9 cellular contexts compared by ENCODE assay signal in the genomic region with DNA sequence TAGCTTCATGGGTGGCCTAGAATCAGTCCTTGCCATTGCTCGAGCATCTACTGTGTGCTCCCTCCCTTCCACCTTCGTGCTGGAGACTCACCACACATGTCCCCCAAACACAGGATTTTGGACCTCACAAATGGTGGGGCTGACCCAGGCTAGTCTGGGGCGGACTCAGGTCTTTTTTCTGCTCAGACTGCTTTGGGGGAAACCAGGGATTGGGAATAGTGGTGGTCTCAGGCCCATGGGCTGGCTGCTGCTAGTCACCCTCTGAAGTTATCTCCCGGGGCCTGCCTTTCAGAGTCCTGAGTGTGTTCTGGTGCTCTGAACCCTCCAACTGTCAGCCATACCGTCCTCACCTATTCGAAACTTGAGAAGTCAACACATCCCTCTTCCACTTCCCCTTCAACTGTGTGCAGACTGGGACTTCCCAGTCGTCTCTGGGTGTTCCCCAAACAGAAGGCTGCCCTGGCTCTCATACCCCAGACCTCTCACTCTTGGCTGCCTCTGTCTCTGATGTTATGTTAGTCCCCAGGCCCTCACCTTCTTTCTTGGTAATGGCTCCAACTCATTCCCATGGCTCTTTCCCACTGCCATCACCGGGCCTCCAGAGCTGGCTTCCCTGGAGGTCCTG. TPM values are rescaled to one million over a fixed set of nuclear protein-coding genes. Genes with fewer than 3 reads are reported as not detected.
DNase-seq lines count a peak whose midpoint lies in the region; ATAC-seq, FAIRE-seq and TF ChIP-seq lines count a peak whose summit lies in the region.
"Had no signal": no experiment of that assay in that cellular context is flagged by ENCODE, and none has a peak within 500 bp of the region (broad histone marks: within the 10 kb centered on the region; RNA-seq: fewer than 3 reads in every experiment).

No MANE protein-coding gene starts in this region.

- CTCF ChIA-PET in A673 (lab: Charles Lee) = no interaction called here

- H3K4me3 Mint-ChIP-seq in CD14-positive monocyte (peak overlapping the region; percentile 38 to 63), T-helper 17 cell (peak overlapping the region; percentile 74)

- H3K27ac Mint-ChIP-seq in CD14-positive monocyte (peak overlapping the region; percentile 95 to 100 (median 98)), T-helper 17 cell (peak overlapping the region; percentile 41)

- no peak overlapping the region for H3K27ac ChIP-seq in A673 (ENCODE audit: low read depth, low read length, poor library complexity, severe bottlenecking)
- H3K27ac ChIP-seq: brain microvascular endothelial cell had no signal

- H3K27me3 Mint-ChIP-seq in CD14-positive monocyte (ENCODE audit: low read depth in 3 of 3) (peaks cover 1 to 7% (median 2%) of the 10 kb centered on the region in 3 donors), T-helper 17 cell (no peaks in the 10 kb centered on the region)

- BruUV-seq in A673 (replicated peaks; lab: Mats Ljungman, UMichigan) = no TSS peak

- no peaks in the 10 kb centered on the region for H3K4me1 ChIP-seq in A673 (ENCODE audit: insufficient read depth, low read length, poor library complexity, severe bottlenecking)

- no peaks in the 10 kb centered on the region for H3K36me3 ChIP-seq in A673 (ENCODE audit: insufficient read depth, low read length, poor library complexity, severe bottlenecking)
- H3K36me3 ChIP-seq: brain microvascular endothelial cell had no signal

- no peak overlapping the region for H3K4me3 ChIP-seq in A673 (ENCODE audit: low read depth, low read length, poor library complexity, severe bottlenecking)

- peaks cover 0 to 2% (median 0%) of the 10 kb centered on the region in 7 donors for H3K9me3 Mint-ChIP-seq in CD14-positive monocyte

- no peak for FAIRE-seq in frontal cortex (lab: Jason Lieb, UNC)
- FAIRE-seq in urothelium cell line (lab: Jason Lieb, UNC) = no peak

- H3K9me3 ChIP-seq in T-helper 17 cell (ENCODE audit: control insufficient read depth, low read length, poor library complexity, severe bottlenecking) = no peaks in the 10 kb centered on the region
- no peaks in the 10 kb centered on the region for H3K9me3 ChIP-seq in A673 (ENCODE audit: low read depth, low read length, poor library complexity, severe bottlenecking)

- ATAC-seq in HG03060 (IDR thresholded peaks at IDR 0.05; ENCODE audit: low read depth, unreplicated experiment) (peak; percentile 61), T-helper 17 cell (peak; percentile 75)

- peaks cover 16 to 26% of the 10 kb centered on the region in 2 donors for H3K36me3 Mint-ChIP-seq in CD14-positive monocyte
- H3K36me3 Mint-ChIP-seq in T-helper 17 cell (ENCODE audit: low read depth) = peaks cover 12% of the 10 kb centered on the region

- POLR2A ChIA-PET in A673 (lab: Charles Lee; ENCODE audit: low non-redundant PET) = no interaction called here

- H3K4me1 Mint-ChIP-seq in CD14-positive monocyte (peaks cover 89% of the 10 kb centered on the region), T-helper 17 cell (peaks cover 31% of the 10 kb centered on the region)

- H3K27me3 ChIP-seq in A673 (replicated peaks; ENCODE audit: insufficient read depth, low read depth, low read length, poor library complexity) = no peaks in the 10 kb centered on the region
- H3K27me3 ChIP-seq: brain microvascular endothelial cell had no signal

- TF ChIP-seq CTCF in CD14-positive monocyte (IDR thresholded peaks at IDR 0.05) (no peak), A673 (conservative IDR thresholded peaks at IDR 0.05; ENCODE audit: low read depth, low read length) (no peak)

- DNase-seq in CD14-positive monocyte (ENCODE audit: low spot score) = peak; percentile 84
- peak; percentile 51 for DNase-seq in GM19238 (ENCODE audit: insufficient read length, low spot score)
- no peak for DNase-seq in T-helper 17 cell
- no peak for DNase-seq in A673 (ENCODE audit: low spot score)
- DNase-seq in frontal cortex (ENCODE audit: low spot score in 2 of 2) = no peak
- no peak for DNase-seq in cerebellar nuclear complex (lab: John Stamatoyannopoulos, UW)
- no peak for DNase-seq in urothelium cell line (ENCODE audit: low spot score)
- DNase-seq: brain microvascular endothelial cell had no signal

- intact Hi-C loops in CD14-positive monocyte (cut with micrococcal nuclease) (loop anchor here in 1 of 2 donors (5.0 kb wide), 1 partner anchor 37 kb away; no protein-coding TSS in a partner anchor), A673 (cut with micrococcal nuclease; ENCODE audit: unreplicated experiment) (no loop called here)

RNA-seq across cellular contexts. Expression of gene PPCDC, which starts 46.0 kb away (rescaled TPM):
- polyA plus RNA-seq in CD14-positive monocyte = 10 to 100 TPM; 14.2 to 18.7 TPM
- total RNA-seq in T-helper 17 cell (1 to 10 TPM; 8.9 to 9.5 TPM), A673 (2021) (13.3 and 18.9 TPM in 2 replicates), frontal cortex (3.7 TPM)

Comparison
In these comparisons a context has a peak if more than half of its experiments do, and no peak if none do; other contexts are left out.
1. DNase-seq: peak in CD14-positive monocyte (single experiment) and GM19238 (single experiment); none in T-helper 17 cell (0 of 3), A673 (single experiment), frontal cortex (0 of 2), cerebellar nuclear complex (0 of 2) and urothelium cell line (single experiment).